13 cellular contexts compared by ENCODE assay signal in genomic region chr10:7686351-7687171, GRCh38. TPM values are rescaled to one million over a fixed set of nuclear protein-coding genes. Genes with fewer than 3 reads are reported as not detected.
A peak's percentile ranks its signal among the peaks of the same experiment; 100 is the strongest.
DNase-seq lines count a peak whose midpoint lies in the region; ATAC-seq and TF ChIP-seq lines count a peak whose summit lies in the region.
"Had no signal": no experiment of that assay in that cellular context is flagged by ENCODE, and none has a peak within 500 bp of the region (broad histone marks: within the 10 kb centered on the region; RNA-seq: fewer than 3 reads in every experiment).

No MANE protein-coding gene starts in this region.

- H3K9me3 ChIP-seq in HAP-1 (no peaks in the 10 kb centered on the region), left lung (peaks cover 0 to 7% of the 10 kb centered on the region in 2 donors)
- H3K9me3 ChIP-seq: adrenal gland had no signal

- H3K4me3 ChIP-seq in HAP-1 (no peak overlapping the region), left lung (no peak overlapping the region), foreskin fibroblast (ENCODE audit: low read depth in 1 of 2, low read length in 2 of 2) (no peak overlapping the region)
- H3K4me3 ChIP-seq: adrenal gland, ovary had no signal

- in situ Hi-C loops in Caki2 (cut with HindIII; ENCODE audit: low pct_unique_long_range_greater_than_20kb, low sequenced_read_pairs), result no loop called here
- in situ Hi-C loops in HAP-1 (cut with MboI; ENCODE audit: low sequenced_read_pairs), result loop anchor here (10.0 kb wide), 1 partner anchor 162 kb away; no protein-coding TSS in a partner anchor

- H3K4me1 ChIP-seq in HAP-1 (peaks cover 4% of the 10 kb centered on the region; the same call in 1 of the 2 replicates), left lung (peaks cover 0 to 3% of the 10 kb centered on the region in 2 donors)
- H3K4me1 ChIP-seq: adrenal gland had no signal

- DNase-seq in Caki2 (ENCODE audit: low read depth) (peak; percentile 65), HAP-1 (ENCODE audit: low spot score in 2 of 2) (peak; percentile 38 to 52), NCI-H69 (lab: John Stamatoyannopoulos, UW) (peak; percentile 0), left lung (no peak), foreskin fibroblast (no peak), GM19238 (ENCODE audit: insufficient read length, low spot score) (no peak)

- peaks cover 3% of the 10 kb centered on the region; the same call in 1 of the 2 replicates for H3K27me3 ChIP-seq in HAP-1 (ENCODE audit: low read depth)
- no peaks in the 10 kb centered on the region for H3K27me3 ChIP-seq in left lung
- H3K27me3 ChIP-seq: adrenal gland, ovary had no signal

- no peak for TF ChIP-seq CTCF in left lung (IDR thresholded peaks at IDR 0.05)
- TF ChIP-seq CTCF in foreskin fibroblast (IDR thresholded peaks at IDR 0.05; ENCODE audit: low read depth, low read length), result no peak

- peak; percentile 69 for ATAC-seq in left lung
- ATAC-seq in GM19035 (IDR thresholded peaks at IDR 0.05; ENCODE audit: unreplicated experiment), result no peak
- ATAC-seq in HG03432 (IDR thresholded peaks at IDR 0.05; ENCODE audit: unreplicated experiment), result no peak

- H3K36me3 ChIP-seq in HAP-1 (replicated peaks), result no peaks in the 10 kb centered on the region
- no peaks in the 10 kb centered on the region for H3K36me3 ChIP-seq in left lung
- H3K36me3 ChIP-seq: adrenal gland, ovary had no signal

- intact Hi-C loops in left lung (cut with DNase I), result loop anchor here (5.0 to 10.0 kb wide), 2 partner anchors 159 to 162 kb away; no protein-coding TSS in a partner anchor

- H3K27ac ChIP-seq in left lung, result no peak overlapping the region
- H3K27ac ChIP-seq: adrenal gland, ovary had no signal

RNA-seq across cellular contexts. Expression of gene ITIH2, which starts 16.6 kb away (rescaled TPM):
- total RNA-seq in Caki2 (2014; rRNA removed; shearing (Covaris generic); ENCODE audit: low replicate concordance), result not detected in 2 replicates
- total RNA-seq in left lung, result under 1 TPM in 1 of 2 donors, not detected in 1; 0.55 TPM
- total RNA-seq: activated CD4-positive, alpha-beta memory T cell treated with anti-CD3 and anti-CD28 coated beads for 36 hours; activated T-helper 17 cell treated with anti-CD3 and anti-CD28 coated beads, Interleukin-2, amount 50 U/mL, for 72 hours; left cardiac atrium had no signal

RNA-seq across cellular contexts. Expression of gene ITIH5, which starts 19.8 kb away (rescaled TPM):
- total RNA-seq in Caki2 (2014; rRNA removed; shearing (Covaris generic); ENCODE audit: low replicate concordance), result not detected in 2 replicates
- 1 to 10 TPM; 7.0 to 9.7 TPM for total RNA-seq in left lung
- total RNA-seq: activated CD4-positive, alpha-beta memory T cell treated with anti-CD3 and anti-CD28 coated beads for 36 hours had no signal

Comparison
In these comparisons a context has a peak if more than half of its experiments do, and no peak if none do; other contexts are left out.
1. DNase-seq: peak in Caki2 (single experiment), HAP-1 (2 of 2) and NCI-H69 (single experiment); none in left lung (0 of 2), foreskin fibroblast (0 of 2) and GM19238 (single experiment).